In genomic region chr14:59631237-59631636, GRCh38 we compare ENCODE assay signal across 10 cellular contexts. TPM values are rescaled to one million over a fixed set of nuclear protein-coding genes. Genes with fewer than 3 reads are reported as not detected.
DNase-seq lines count a peak whose midpoint lies in the region; ATAC-seq and TF ChIP-seq lines count a peak whose summit lies in the region.
"Had no signal": no experiment of that assay in that cellular context is flagged by ENCODE, and none has a peak within 500 bp of the region (broad histone marks: within the 10 kb centered on the region; RNA-seq: fewer than 3 reads in every experiment).

No MANE protein-coding gene starts in this region.

- peaks cover 29 to 34% of the 10 kb centered on the region in 2 donors for H3K27me3 Mint-ChIP-seq in CD4-positive, alpha-beta memory T cell

- H3K27ac ChIP-seq in iPS-20b (ENCODE audit: low read length): no peak overlapping the region
- no peak overlapping the region for H3K27ac ChIP-seq in CD4-positive, alpha-beta memory T cell (ENCODE audit: low read depth, low read length)
- H3K27ac ChIP-seq: upper lobe of left lung had no signal

- H3K9me3 ChIP-seq in iPS-20b (ENCODE audit: insufficient read depth, low read depth, low read length): no peaks in the 10 kb centered on the region
- no peaks in the 10 kb centered on the region for H3K9me3 ChIP-seq in CD4-positive, alpha-beta memory T cell (ENCODE audit: control insufficient read depth in 1 of 2, low read length in 2 of 2)
- H3K9me3 ChIP-seq: upper lobe of left lung had no signal

- H3K36me3 ChIP-seq in iPS-20b (ENCODE audit: insufficient read depth, low read depth, low read length): no peaks in the 10 kb centered on the region
- H3K36me3 ChIP-seq in CD4-positive, alpha-beta memory T cell (ENCODE audit: insufficient read depth, low read length): no peaks in the 10 kb centered on the region
- H3K36me3 ChIP-seq: upper lobe of left lung had no signal

- POLR2A ChIA-PET in CD4-positive, alpha-beta memory T cell (lab: Charles Lee; ENCODE audit: partially characterized antibody): no interaction called here

- TF ChIP-seq CTCF in HFF-Myc (IDR thresholded peaks at IDR 0.05; ENCODE audit: low read depth, low read length, missing control alignments): peak; percentile 32

- H3K4me3 Mint-ChIP-seq in CD4-positive, alpha-beta memory T cell: no peak overlapping the region

- H3K4me3 ChIP-seq in HFF-Myc (replicated peaks; ENCODE audit: low read depth, low read length): no peak overlapping the region
- H3K4me3 ChIP-seq in iPS-20b (ENCODE audit: low read length): peak overlapping the region; percentile 78; the same call in 1 of the 2 replicates
- no peak overlapping the region for H3K4me3 ChIP-seq in CD4-positive, alpha-beta memory T cell (ENCODE audit: low read length in 2 of 2)

- H3K4me1 ChIP-seq in iPS-20b (ENCODE audit: insufficient read depth, low read length): no peaks in the 10 kb centered on the region
- H3K4me1 ChIP-seq in CD4-positive, alpha-beta memory T cell (ENCODE audit: insufficient read depth, low read length): no peaks in the 10 kb centered on the region

- H3K4me1 Mint-ChIP-seq in CD4-positive, alpha-beta memory T cell: peaks cover 0 to 5% (median 2%) of the 10 kb centered on the region in 4 donors

- no peak overlapping the region for H3K9ac ChIP-seq in iPS-20b (ENCODE audit: low read depth, low read length)

- no peaks in the 10 kb centered on the region for H3K36me3 Mint-ChIP-seq in CD4-positive, alpha-beta memory T cell

- peak; percentile 47 for DNase-seq in COLO668 (lab: John Stamatoyannopoulos, UW; ENCODE audit: unreplicated experiment)
- DNase-seq in HFF-Myc (ENCODE audit: extremely low read depth, low read depth): no peak
- peak; percentile 16 for DNase-seq in SK-MEL-5 (ENCODE audit: low read depth, low spot score)
- no peak for DNase-seq in CD4-positive, alpha-beta memory T cell
- DNase-seq in RKO (ENCODE audit: low spot score): no peak
- DNase-seq in NCI-H226: no peak

- peaks cover 29% of the 10 kb centered on the region for H3K27me3 ChIP-seq in iPS-20b (ENCODE audit: insufficient read depth, low read length)
- no peaks in the 10 kb centered on the region for H3K27me3 ChIP-seq in CD4-positive, alpha-beta memory T cell (ENCODE audit: insufficient read depth, low read length)

- ATAC-seq in GM18502 (IDR thresholded peaks at IDR 0.05; ENCODE audit: poor library complexity, unreplicated experiment): no peak

- H3K27ac Mint-ChIP-seq in CD4-positive, alpha-beta memory T cell: no peak overlapping the region

- peaks cover 0 to 3% (median 0%) of the 10 kb centered on the region in 8 donors for H3K9me3 Mint-ChIP-seq in CD4-positive, alpha-beta memory T cell

- CTCF ChIA-PET in CD4-positive, alpha-beta memory T cell (lab: Charles Lee; ENCODE audit: partially characterized antibody): no interaction called here

- intact Hi-C loops in CD4-positive, alpha-beta memory T cell (cut with micrococcal nuclease): no loop called here

- in situ Hi-C loops in SK-MEL-5 (cut with HindIII; ENCODE audit: low pct_unique_long_range_greater_than_20kb, low sequenced_read_pairs): no loop called here

RNA-seq across cellular contexts. Expression of gene CCDC175, which starts 54.6 kb away (rescaled TPM):
- total RNA-seq in SK-MEL-5 (2014; rRNA removed; shearing (Covaris generic)): not detected in 2 replicates
- not detected in 2 replicates for polyA plus RNA-seq in SK-MEL-5 (2015; cell fraction: cytosol; rRNA removed)
- not detected in 2 replicates for polyA plus RNA-seq in SK-MEL-5 (2015; cell fraction: nucleus; rRNA removed)
- not detected for total RNA-seq in CD4-positive, alpha-beta memory T cell
- not detected for polyA plus RNA-seq in CD4-positive, alpha-beta memory T cell
- polyA plus RNA-seq: adipose tissue had no signal

Comparison
In these comparisons a context has a peak if more than half of its experiments do, and no peak if none do; other contexts are left out.
1. DNase-seq: peak in COLO668 (single experiment) and SK-MEL-5 (single experiment); none in HFF-Myc (single experiment), CD4-positive, alpha-beta memory T cell (0 of 5), RKO (single experiment) and NCI-H226 (single experiment).